Comparison of ENCODE assay signal across 10 cellular contexts in the genomic region with DNA sequence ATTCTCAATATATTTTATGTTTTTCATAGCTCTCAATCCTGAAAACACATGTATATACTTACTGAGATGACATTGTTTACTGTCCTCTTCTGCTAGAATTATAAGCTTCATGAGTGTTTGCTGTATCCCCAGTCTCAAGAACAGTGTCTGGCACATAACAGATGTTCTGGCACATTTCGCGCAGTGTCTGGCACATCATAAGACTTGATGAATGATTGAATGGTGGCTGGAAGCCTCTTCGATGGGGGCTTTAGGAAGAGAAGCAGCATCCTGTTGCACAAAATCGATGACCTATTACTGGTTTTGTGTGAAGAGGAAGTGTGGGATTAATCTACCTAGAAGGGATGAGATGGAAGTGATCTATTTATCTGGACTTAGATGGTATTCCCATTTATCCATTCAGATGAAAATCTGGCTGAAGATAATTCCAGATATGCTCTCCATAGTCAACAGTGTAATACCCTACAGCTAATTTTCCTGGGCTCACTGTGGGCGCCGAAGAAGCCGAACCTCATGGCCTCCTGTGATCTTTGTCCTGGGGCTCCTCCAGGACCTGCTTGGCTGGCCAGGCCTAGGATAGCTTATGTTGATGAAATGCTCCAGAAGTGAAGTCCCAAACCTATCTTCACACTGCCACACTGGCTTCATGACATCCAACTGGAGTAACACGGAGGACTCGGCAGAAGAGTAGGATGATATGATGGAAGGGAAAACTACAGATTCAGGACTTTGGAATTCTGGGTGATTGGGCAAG. TPM values are rescaled to one million over a fixed set of nuclear protein-coding genes. Genes with fewer than 3 reads are reported as not detected.
A peak's percentile ranks its signal among the peaks of the same experiment; 100 is the strongest.
DNase-seq lines count a peak whose midpoint lies in the region; ATAC-seq and TF ChIP-seq lines count a peak whose summit lies in the region.
"Had no signal": no experiment of that assay in that cellular context is flagged by ENCODE, and none has a peak within 500 bp of the region (broad histone marks: within the 10 kb centered on the region; RNA-seq: fewer than 3 reads in every experiment).

No MANE protein-coding gene starts in this region.

- H3K36me3 ChIP-seq in right atrium auricular region (peaks cover 7% of the 10 kb centered on the region), upper lobe of right lung (no peaks in the 10 kb centered on the region)
- H3K36me3 ChIP-seq: MG63, neutrophil had no signal

- intact Hi-C loops in Right ventricle myocardium superior (cut with DNase I): loop anchor here (5.0 kb wide), 1 partner anchor 38 kb away; no protein-coding TSS in a partner anchor
- intact Hi-C loops in activated T-helper 1 cell treated with anti-CD3 and anti-CD28 coated beads, Interleukin-12 subunit alpha, Interleukin-12 subunit beta, Interleukin-2, Interleukin-4 antibody, amounts not matched to agents 30 ng/mL and 10 ng/mL and 1 ng/mL, durations not matched to agents 14 hours and 24 hours and 36 hours (cut with micrococcal nuclease): loop anchor here (1.0 to 10.0 kb wide), 4 partner anchors 79 to 360 kb away; a partner anchor contains a TSS
- intact Hi-C loops in upper lobe of right lung (cut with DNase I): loop anchor here (5.0 kb wide), 1 partner anchor 78 kb away; no protein-coding TSS in a partner anchor
- intact Hi-C loops in lower leg skin (cut with DNase I; ENCODE audit: low total_unique reads): no loop called here

- no peak overlapping the region for H3K4me3 Mint-ChIP-seq in activated T-helper 1 cell treated with anti-CD3 and anti-CD28 coated beads, Interleukin-12 subunit alpha, Interleukin-12 subunit beta, Interleukin-2, Interleukin-4 antibody, amounts not matched to agents 30 ng/mL and 10 ng/mL and 1 ng/mL, durations not matched to agents 14 hours and 24 hours and 36 hours

- H3K4me3 ChIP-seq in right atrium auricular region (no peak overlapping the region), upper lobe of right lung (no peak overlapping the region), lower leg skin (ENCODE audit: low read depth, poor library complexity, severe bottlenecking) (no peak overlapping the region)
- H3K4me3 ChIP-seq: MG63 had no signal

- no peak for DNase-seq in right atrium auricular region (ENCODE audit: low spot score)
- DNase-seq in Right ventricle myocardium superior: no peak
- DNase-seq in activated T-helper 1 cell treated with anti-CD3 and anti-CD28 coated beads, Interleukin-12 subunit alpha, Interleukin-12 subunit beta, Interleukin-2, Interleukin-4 antibody, amounts not matched to agents 30 ng/mL and 10 ng/mL and 1 ng/mL, durations not matched to agents 14 hours and 24 hours and 36 hours (ENCODE audit: low spot score): no peak
- peak; percentile 32 for DNase-seq in medulla oblongata (ENCODE audit: extremely low spot score)
- DNase-seq in upper lobe of right lung: no peak
- no peak for DNase-seq in lower leg skin (ENCODE audit: low spot score in 2 of 2)
- DNase-seq in NCI-H146 (lab: John Stamatoyannopoulos, UW): no peak
- DNase-seq in NCI-H774 (lab: John Stamatoyannopoulos, UW): no peak

- ATAC-seq in Right ventricle myocardium superior (ENCODE audit: poor library complexity) (no peak), upper lobe of right lung (no peak)

- H3K36me3 Mint-ChIP-seq in activated T-helper 1 cell treated with anti-CD3 and anti-CD28 coated beads, Interleukin-12 subunit alpha, Interleukin-12 subunit beta, Interleukin-2, Interleukin-4 antibody, amounts not matched to agents 30 ng/mL and 10 ng/mL and 1 ng/mL, durations not matched to agents 14 hours and 24 hours and 36 hours (ENCODE audit: low read depth): no peaks in the 10 kb centered on the region

- peaks cover 0 to 62% of the 10 kb centered on the region in 2 donors for H3K4me1 ChIP-seq in right atrium auricular region
- H3K4me1 ChIP-seq in upper lobe of right lung: peaks cover 28% of the 10 kb centered on the region

- H3K27ac Mint-ChIP-seq in activated T-helper 1 cell treated with anti-CD3 and anti-CD28 coated beads, Interleukin-12 subunit alpha, Interleukin-12 subunit beta, Interleukin-2, Interleukin-4 antibody, amounts not matched to agents 30 ng/mL and 10 ng/mL and 1 ng/mL, durations not matched to agents 14 hours and 24 hours and 36 hours: peak overlapping the region; percentile 94

- H3K27me3 ChIP-seq in right atrium auricular region (no peaks in the 10 kb centered on the region), upper lobe of right lung (no peaks in the 10 kb centered on the region)

- TF ChIP-seq POLR2A in lower leg skin (IDR thresholded peaks at IDR 0.05): no peak

- WGBS in lower leg skin, 2 donors: 61 to 71% methylated on average over 9 of the region's 9 CpGs

- H3K9me3 ChIP-seq in right atrium auricular region: no peaks in the 10 kb centered on the region
- no peaks in the 10 kb centered on the region for H3K9me3 ChIP-seq in upper lobe of right lung
- H3K9me3 ChIP-seq: MG63, neutrophil had no signal

- no peak for TF ChIP-seq CTCF in right atrium auricular region (IDR thresholded peaks at IDR 0.05)
- no peak for TF ChIP-seq CTCF in upper lobe of right lung (IDR thresholded peaks at IDR 0.05)
- no peak for TF ChIP-seq CTCF in lower leg skin (IDR thresholded peaks at IDR 0.05)

- H3K27ac ChIP-seq in right atrium auricular region (peak overlapping the region; percentile 58 to 66), upper lobe of right lung (peak overlapping the region; percentile 52)
- H3K27ac ChIP-seq: neutrophil had no signal

- peaks cover under 1% of the 10 kb centered on the region for H3K27me3 Mint-ChIP-seq in activated T-helper 1 cell treated with anti-CD3 and anti-CD28 coated beads, Interleukin-12 subunit alpha, Interleukin-12 subunit beta, Interleukin-2, Interleukin-4 antibody, amounts not matched to agents 30 ng/mL and 10 ng/mL and 1 ng/mL, durations not matched to agents 14 hours and 24 hours and 36 hours (ENCODE audit: insufficient read depth)

- H3K4me1 Mint-ChIP-seq in activated T-helper 1 cell treated with anti-CD3 and anti-CD28 coated beads, Interleukin-12 subunit alpha, Interleukin-12 subunit beta, Interleukin-2, Interleukin-4 antibody, amounts not matched to agents 30 ng/mL and 10 ng/mL and 1 ng/mL, durations not matched to agents 14 hours and 24 hours and 36 hours (ENCODE audit: low read depth): peaks cover 41% of the 10 kb centered on the region

- no peaks in the 10 kb centered on the region for H3K9me3 Mint-ChIP-seq in activated T-helper 1 cell treated with anti-CD3 and anti-CD28 coated beads, Interleukin-12 subunit alpha, Interleukin-12 subunit beta, Interleukin-2, Interleukin-4 antibody, amounts not matched to agents 30 ng/mL and 10 ng/mL and 1 ng/mL, durations not matched to agents 14 hours and 24 hours and 36 hours

RNA-seq across cellular contexts. Expression of a gene that starts 26.5 kb away (rescaled TPM):
- total RNA-seq in right atrium auricular region (10 to 100 TPM; 76.7 to 76.8 TPM), Right ventricle myocardium superior (72.5 TPM), upper lobe of right lung (50.7 TPM), lower leg skin (10 to 100 TPM in 3 of 4 donors, 1 to 10 TPM in 1; 8.5 to 45.5 (median 26.0) TPM)
- total RNA-seq in activated T-helper 1 cell treated with anti-CD3 and anti-CD28 coated beads, Interleukin-12 subunit alpha, Interleukin-12 subunit beta, Interleukin-2, Interleukin-4 antibody, amounts not matched to agents 30 ng/mL and 10 ng/mL and 1 ng/mL, durations not matched to agents 14 hours and 24 hours and 36 hours: not detected in 2 replicates
